In genomic region chr20:25376886-25377285, GRCh38 we compare ENCODE assay signal across 27 cellular contexts.
"Had no signal": no experiment of that assay in that cellular context is flagged by ENCODE, and none has a peak within 500 bp of the region (broad histone marks: within the 10 kb centered on the region; RNA-seq: fewer than 3 reads in every experiment).

No MANE protein-coding gene starts in this region.

- H3K4me1 ChIP-seq: psoas muscle, vagina had no signal

- H3K27ac ChIP-seq: foreskin keratinocyte, left ventricle myocardium inferior, ovary, psoas muscle, right atrium auricular region, vagina, WERI-Rb-1 had no signal

- H3K4me3 Mint-ChIP-seq: activated CD4-positive, alpha-beta T cell treated with anti-CD3 and anti-CD28 coated beads, Interleukin-2, amount 10 ng/mL, durations not matched to agents 7 days and 5 days; activated CD8-positive, alpha-beta memory T cell treated with anti-CD3 and anti-CD28 coated beads, Interleukin-2, amount 10 ng/mL, durations not matched to agents 7 days and 5 days; activated CD8-positive, alpha-beta T cell treated with anti-CD3 and anti-CD28 coated beads for 36 hours; activated naive CD4-positive, alpha-beta T cell treated with anti-CD3 and anti-CD28 coated beads, Interleukin-2, amount 50 U/mL, for 24 hours; activated T-helper 1 cell treated with anti-CD3 and anti-CD28 coated beads, Interleukin-12 subunit alpha, Interleukin-12 subunit beta, Interleukin-2, Interleukin-4 antibody, amounts not matched to agents 30 ng/mL and 10 ng/mL and 1 ng/mL, durations not matched to agents 14 hours and 24 hours and 36 hours; brain; natural killer cell treated with Interleukin-12 subunit alpha and Interleukin-12 subunit beta and Interleukin-15 and Interleukin-18, amount 100 ng/mL, for 72 hours; stimulated activated naive CD8-positive, alpha-beta T cell treated with anti-CD3 and anti-CD28 coated beads, Interleukin-15, Interleukin-2, amounts not matched to agents 100 ng/mL and 50 ng/mL, for 24 hours; T-cell; T-helper 2 cell treated with Interferon-gamma antibody and Interleukin-4, amounts not matched to agents 5 μg/mL and 100 μg/mL, for 36 hours; type B pancreatic cell had no signal

- ATAC-seq: activated CD8-positive, alpha-beta memory T cell treated with anti-CD3 and anti-CD28 coated beads, Interleukin-2, amount 10 ng/mL, durations not matched to agents 7 days and 5 days; activated CD8-positive, alpha-beta T cell treated with anti-CD3 and anti-CD28 coated beads for 36 hours; foreskin keratinocyte; natural killer cell treated with Interleukin-12 subunit alpha and Interleukin-12 subunit beta and Interleukin-15 and Interleukin-18, amount 100 ng/mL, for 72 hours; psoas muscle; T-cell had no signal

- H3K27ac Mint-ChIP-seq: activated CD4-positive, alpha-beta T cell treated with anti-CD3 and anti-CD28 coated beads, Interleukin-2, amount 10 ng/mL, durations not matched to agents 7 days and 5 days; activated CD8-positive, alpha-beta memory T cell treated with anti-CD3 and anti-CD28 coated beads, Interleukin-2, amount 10 ng/mL, durations not matched to agents 7 days and 5 days; activated CD8-positive, alpha-beta T cell treated with anti-CD3 and anti-CD28 coated beads for 36 hours; activated naive CD4-positive, alpha-beta T cell treated with anti-CD3 and anti-CD28 coated beads, Interleukin-2, amount 50 U/mL, for 24 hours; activated T-helper 1 cell treated with anti-CD3 and anti-CD28 coated beads, Interleukin-12 subunit alpha, Interleukin-12 subunit beta, Interleukin-2, Interleukin-4 antibody, amounts not matched to agents 30 ng/mL and 10 ng/mL and 1 ng/mL, durations not matched to agents 14 hours and 24 hours and 36 hours; natural killer cell treated with Interleukin-12 subunit alpha and Interleukin-12 subunit beta and Interleukin-15 and Interleukin-18, amount 100 ng/mL, for 72 hours; stimulated activated naive CD8-positive, alpha-beta T cell treated with anti-CD3 and anti-CD28 coated beads, Interleukin-15, Interleukin-2, amounts not matched to agents 100 ng/mL and 50 ng/mL, for 24 hours; T-cell; T-helper 2 cell treated with Interferon-gamma antibody and Interleukin-4, amounts not matched to agents 5 μg/mL and 100 μg/mL, for 36 hours; type B pancreatic cell had no signal

- DNase-seq: activated CD4-positive, alpha-beta T cell treated with anti-CD3 and anti-CD28 coated beads, Interleukin-2, amount 10 ng/mL, durations not matched to agents 7 days and 5 days; activated CD4-positive, CD25-positive, alpha-beta regulatory T cell treated with anti-CD3 and anti-CD28 coated beads, Interleukin-2, amount 50 U/mL, for 72 hours; activated CD8-positive, alpha-beta memory T cell treated with anti-CD3 and anti-CD28 coated beads, Interleukin-2, amount 10 ng/mL, durations not matched to agents 7 days and 5 days; activated CD8-positive, alpha-beta T cell treated with anti-CD3 and anti-CD28 coated beads for 36 hours; activated gamma-delta T cell; activated T-cell treated with anti-CD3 and anti-CD28 coated beads for 4 hours; aorta; effector CD4-positive, alpha-beta T cell; erythroblast; foreskin keratinocyte; kidney glomerular epithelial cell; left ventricle myocardium inferior; mammary epithelial cell; ovary; psoas muscle; stimulated activated CD4-positive, alpha-beta T cell treated with anti-CD3 and anti-CD28 coated beads, Interleukin-12 subunit alpha, Interleukin-12 subunit beta, amount 100 ng/mL, for 4 hours; T-cell; WERI-Rb-1 had no signal

- H3K4me3 ChIP-seq: left ventricle myocardium inferior, ovary, psoas muscle, right atrium auricular region, vagina had no signal

- H3K9me3 ChIP-seq: left ventricle myocardium inferior, ovary, right atrium auricular region, vagina had no signal

- H3K4me1 Mint-ChIP-seq: brain had no signal

- H3K27me3 Mint-ChIP-seq: activated CD4-positive, alpha-beta T cell treated with anti-CD3 and anti-CD28 coated beads, Interleukin-2, amount 10 ng/mL, durations not matched to agents 7 days and 5 days; activated CD8-positive, alpha-beta memory T cell treated with anti-CD3 and anti-CD28 coated beads, Interleukin-2, amount 10 ng/mL, durations not matched to agents 7 days and 5 days; activated CD8-positive, alpha-beta T cell treated with anti-CD3 and anti-CD28 coated beads for 36 hours; activated naive CD4-positive, alpha-beta T cell treated with anti-CD3 and anti-CD28 coated beads, Interleukin-2, amount 50 U/mL, for 24 hours; brain; natural killer cell treated with Interleukin-12 subunit alpha and Interleukin-12 subunit beta and Interleukin-15 and Interleukin-18, amount 100 ng/mL, for 72 hours; stimulated activated naive CD8-positive, alpha-beta T cell treated with anti-CD3 and anti-CD28 coated beads, Interleukin-15, Interleukin-2, amounts not matched to agents 100 ng/mL and 50 ng/mL, for 24 hours; T-cell; type B pancreatic cell had no signal

- H3K36me3 ChIP-seq: left ventricle myocardium inferior, ovary, right atrium auricular region, vagina had no signal

- H3K9me3 Mint-ChIP-seq: activated CD4-positive, alpha-beta T cell treated with anti-CD3 and anti-CD28 coated beads, Interleukin-2, amount 10 ng/mL, durations not matched to agents 7 days and 5 days; activated CD8-positive, alpha-beta T cell treated with anti-CD3 and anti-CD28 coated beads for 36 hours; activated naive CD4-positive, alpha-beta T cell treated with anti-CD3 and anti-CD28 coated beads, Interleukin-2, amount 50 U/mL, for 24 hours; activated T-helper 1 cell treated with anti-CD3 and anti-CD28 coated beads, Interleukin-12 subunit alpha, Interleukin-12 subunit beta, Interleukin-2, Interleukin-4 antibody, amounts not matched to agents 30 ng/mL and 10 ng/mL and 1 ng/mL, durations not matched to agents 14 hours and 24 hours and 36 hours; natural killer cell treated with Interleukin-12 subunit alpha and Interleukin-12 subunit beta and Interleukin-15 and Interleukin-18, amount 100 ng/mL, for 72 hours; stimulated activated naive CD8-positive, alpha-beta T cell treated with anti-CD3 and anti-CD28 coated beads, Interleukin-15, Interleukin-2, amounts not matched to agents 100 ng/mL and 50 ng/mL, for 24 hours; T-cell; T-helper 2 cell treated with Interferon-gamma antibody and Interleukin-4, amounts not matched to agents 5 μg/mL and 100 μg/mL, for 36 hours; type B pancreatic cell had no signal

- H3K36me3 Mint-ChIP-seq: natural killer cell treated with Interleukin-12 subunit alpha and Interleukin-12 subunit beta and Interleukin-15 and Interleukin-18, amount 100 ng/mL, for 72 hours had no signal

- H3K27me3 ChIP-seq: foreskin keratinocyte, ovary, right atrium auricular region, vagina had no signal
